32 cellular contexts compared by ENCODE assay signal in the genomic region with DNA sequence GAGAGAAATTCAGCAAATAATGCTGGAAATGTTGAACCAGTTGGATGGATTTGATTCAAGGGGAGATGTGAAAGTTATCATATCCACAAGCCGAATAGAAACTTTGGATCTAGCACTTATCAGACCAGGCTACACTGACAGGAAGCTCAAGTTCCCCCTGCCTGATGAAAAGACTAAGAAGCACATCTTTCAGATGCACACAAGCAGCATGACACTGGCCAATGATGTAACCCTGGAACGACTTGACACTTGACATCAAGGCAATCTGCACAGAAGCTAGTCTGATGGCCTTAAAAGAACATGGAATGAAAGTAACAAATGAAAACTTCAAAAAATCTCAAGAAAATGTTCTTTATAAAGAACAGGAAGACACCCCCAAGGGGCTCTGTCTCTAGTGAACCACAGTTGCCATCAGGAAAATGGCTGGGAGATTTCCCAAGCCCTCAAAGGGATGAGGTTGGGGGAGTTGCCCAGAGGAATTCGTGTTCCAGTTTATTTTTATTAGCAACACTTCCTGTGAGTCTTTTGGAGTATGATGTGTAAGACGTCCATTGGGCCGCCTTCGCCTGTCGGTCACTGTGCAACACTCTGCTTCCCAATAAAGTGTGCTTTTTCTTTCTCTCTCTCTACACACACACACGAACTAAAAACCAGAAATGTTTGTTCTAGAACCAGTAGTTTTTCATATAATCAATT.
DNase-seq lines count a peak whose midpoint lies in the region; ATAC-seq, FAIRE-seq and TF ChIP-seq lines count a peak whose summit lies in the region.
"Had no signal": no experiment of that assay in that cellular context is flagged by ENCODE, and none has a peak within 500 bp of the region (broad histone marks: within the 10 kb centered on the region; RNA-seq: fewer than 3 reads in every experiment).

No MANE protein-coding gene starts in this region.

- H3K36me3 ChIP-seq in astrocyte (ENCODE audit: insufficient read depth, low read length) (no peaks in the 10 kb centered on the region), heart right ventricle (no peaks in the 10 kb centered on the region), WERI-Rb-1 (no peaks in the 10 kb centered on the region)
- H3K36me3 ChIP-seq: esophagus squamous epithelium, lower lobe of right lung, neutrophil had no signal

- peak overlapping the region; percentile 21 for H3K4me2 ChIP-seq in astrocyte (ENCODE audit: low read length)
- H3K4me2 ChIP-seq: smooth muscle cell had no signal

- TF ChIP-seq CTCF in astrocyte (IDR thresholded peaks at IDR 0.05; ENCODE audit: insufficient read depth, low read depth, low read length) (no peak), heart right ventricle (IDR thresholded peaks at IDR 0.05) (no peak), WERI-Rb-1 (IDR thresholded peaks at IDR 0.05; ENCODE audit: low read depth, low read length) (no peak)

- no peak overlapping the region for H3K4me3 Mint-ChIP-seq in astrocyte (ENCODE audit: unreplicated experiment)
- H3K4me3 Mint-ChIP-seq in activated CD4-positive, alpha-beta T cell treated with anti-CD3 and anti-CD28 coated beads, Interleukin-2, amount 10 ng/mL, durations not matched to agents 24 days and 14 days = no peak overlapping the region
- H3K4me3 Mint-ChIP-seq: activated CD4-positive, alpha-beta T cell treated with anti-CD3 and anti-CD28 coated beads, Interleukin-2, amount 10 ng/mL, durations not matched to agents 7 days and 5 days; activated naive CD8-positive, alpha-beta T cell; effector memory CD8-positive, alpha-beta T cell had no signal

- no peaks in the 10 kb centered on the region for H3K79me2 ChIP-seq in astrocyte (ENCODE audit: insufficient read depth, low read length)

- no peak for FAIRE-seq in astrocyte (lab: Jason Lieb, UNC)
- FAIRE-seq in urothelium cell line (lab: Jason Lieb, UNC) = peak; percentile 68
- FAIRE-seq: colon, GM12891 had no signal

- H3K27me3 ChIP-seq in astrocyte (ENCODE audit: insufficient read depth, low read length) (no peaks in the 10 kb centered on the region), heart right ventricle (peaks cover 0 to 40% (median 13%) of the 10 kb centered on the region in 7 donors), WERI-Rb-1 (ENCODE audit: insufficient read depth, low read depth, severe bottlenecking) (peaks cover 66% of the 10 kb centered on the region)

- intact Hi-C loops in heart right ventricle (cut with DNase I) = no loop called here
- intact Hi-C loops in activated CD4-positive, alpha-beta T cell treated with anti-CD3 and anti-CD28 coated beads, Interleukin-2, amount 10 ng/mL, durations not matched to agents 24 days and 14 days (cut with micrococcal nuclease) = no loop called here

- H3K9ac ChIP-seq in astrocyte (ENCODE audit: low read length) = no peak overlapping the region

- peak in 7 of 8 donors; percentile 56 to 82 (median 68) for ATAC-seq in heart right ventricle
- ATAC-seq: effector memory CD8-positive, alpha-beta T cell; HCT116; lower lobe of right lung; stimulated activated naive CD8-positive, alpha-beta T cell treated with anti-CD3 and anti-CD28 coated beads, Interleukin-15, Interleukin-2, amounts not matched to agents 100 U/mL and 50 U/mL, for 24 hours had no signal

- H3K4me1 Mint-ChIP-seq in astrocyte (ENCODE audit: low read depth, unreplicated experiment) = no peaks in the 10 kb centered on the region
- no peaks in the 10 kb centered on the region for H3K4me1 Mint-ChIP-seq in activated CD4-positive, alpha-beta T cell treated with anti-CD3 and anti-CD28 coated beads, Interleukin-2, amount 10 ng/mL, durations not matched to agents 24 days and 14 days
- H3K4me1 Mint-ChIP-seq: activated CD4-positive, alpha-beta T cell treated with anti-CD3 and anti-CD28 coated beads, Interleukin-2, amount 10 ng/mL, durations not matched to agents 7 days and 5 days had no signal

- H3K27ac ChIP-seq in astrocyte (ENCODE audit: low read depth, low read length) (no peak overlapping the region), heart right ventricle (peak overlapping the region in 2 of 10 donors; percentile 5 to 27), WERI-Rb-1 (no peak overlapping the region)
- H3K27ac ChIP-seq: 22Rv1, lower lobe of right lung, neutrophil, psoas muscle had no signal

- H3K9me3 Mint-ChIP-seq in astrocyte (ENCODE audit: unreplicated experiment) = peaks cover 5% of the 10 kb centered on the region
- H3K9me3 Mint-ChIP-seq in activated CD4-positive, alpha-beta T cell treated with anti-CD3 and anti-CD28 coated beads, Interleukin-2, amount 10 ng/mL, durations not matched to agents 24 days and 14 days = no peaks in the 10 kb centered on the region
- H3K9me3 Mint-ChIP-seq: activated CD4-positive, alpha-beta T cell treated with anti-CD3 and anti-CD28 coated beads, Interleukin-2, amount 10 ng/mL, durations not matched to agents 7 days and 5 days; activated T-helper 2 cell treated with anti-CD3 and anti-CD28 coated beads, Interferon-gamma antibody, Interleukin-2, Interleukin-4, amounts not matched to agents 10 μg/mL and 5 μg/mL and 100 μg/mL, durations not matched to agents 14 hours and 24 hours and 36 hours; effector memory CD8-positive, alpha-beta T cell had no signal

- peaks cover 30% of the 10 kb centered on the region for H3K27me3 Mint-ChIP-seq in astrocyte (ENCODE audit: low read depth, unreplicated experiment)
- H3K27me3 Mint-ChIP-seq in activated CD4-positive, alpha-beta T cell treated with anti-CD3 and anti-CD28 coated beads, Interleukin-2, amount 10 ng/mL, durations not matched to agents 24 days and 14 days = peaks cover 3% of the 10 kb centered on the region

- DNase-seq in NCI-H2196 (lab: John Stamatoyannopoulos, UW; ENCODE audit: unreplicated experiment) (peak; percentile 2), NCI-H2196 treated with DMSO at 0.1 percent for 48 hours (lab: John Stamatoyannopoulos, UW; ENCODE audit: unreplicated experiment) (no peak), astrocyte (ENCODE audit: low read depth) (no peak), heart right ventricle (peak in 1 of 2 donors; percentile 18), urothelium cell line (ENCODE audit: low spot score) (no peak), WERI-Rb-1 (no peak), SIG-M5 treated with dmso at 0.1 percent for 504 hours (lab: John Stamatoyannopoulos, UW; ENCODE audit: unreplicated experiment) (no peak)
- DNase-seq in activated CD4-positive, alpha-beta T cell treated with anti-CD3 and anti-CD28 coated beads, Interleukin-2, amount 10 ng/mL, durations not matched to agents 24 days and 14 days = no peak
- DNase-seq: activated CD4-positive, alpha-beta T cell treated with anti-CD3 and anti-CD28 coated beads, Interleukin-2, amount 10 ng/mL, durations not matched to agents 7 days and 5 days; AML-193; effector memory CD8-positive, alpha-beta T cell; esophagus squamous epithelium; glutamatergic neuron; KBM-7; lower lobe of right lung; MV-4-11; NCI-H1694; NCI-H2171; NCI-H748 treated with DMSO at 0.1 percent for 48 hours; psoas muscle; SIG-M5; stimulated activated CD4-positive, alpha-beta T cell treated with anti-CD3 and anti-CD28 coated beads, Interleukin-4, amount 100 ng/mL, for 1 hour; stimulated activated naive CD8-positive, alpha-beta T cell treated with anti-CD3 and anti-CD28 coated beads, Interleukin-15, Interleukin-2, amounts not matched to agents 100 U/mL and 50 U/mL, for 24 hours; T-helper 1 cell had no signal

- H3K9me3 ChIP-seq in astrocyte (ENCODE audit: insufficient read depth, low read depth, low read length) (no peaks in the 10 kb centered on the region), heart right ventricle (no peaks in the 10 kb centered on the region), WERI-Rb-1 (ENCODE audit: severe bottlenecking) (no peaks in the 10 kb centered on the region)
- H3K9me3 ChIP-seq: esophagus squamous epithelium, lower lobe of right lung, neutrophil, psoas muscle had no signal

- H4K20me1 ChIP-seq in astrocyte (ENCODE audit: insufficient read depth, low read length) = no peaks in the 10 kb centered on the region

- H3K4me3 ChIP-seq in astrocyte (ENCODE audit: insufficient read depth, low read depth, low read length) (no peak overlapping the region), heart right ventricle (peak overlapping the region in 1 of 10 donors; percentile 8), WERI-Rb-1 (ENCODE audit: low read depth, low read length) (no peak overlapping the region)
- H3K4me3 ChIP-seq: esophagus squamous epithelium, lower lobe of right lung, psoas muscle, smooth muscle cell had no signal

- 44 to 49% methylated on average over 8 of the region's 8 CpGs for WGBS in heart right ventricle, 2 donors

- H2AFZ ChIP-seq in astrocyte (ENCODE audit: low read depth, low read length) = no peak overlapping the region

- H3K27ac Mint-ChIP-seq in astrocyte (ENCODE audit: unreplicated experiment) = no peak overlapping the region
- H3K27ac Mint-ChIP-seq in activated CD4-positive, alpha-beta T cell treated with anti-CD3 and anti-CD28 coated beads, Interleukin-2, amount 10 ng/mL, durations not matched to agents 24 days and 14 days = no peak overlapping the region
- H3K27ac Mint-ChIP-seq: activated CD4-positive, alpha-beta T cell treated with anti-CD3 and anti-CD28 coated beads, Interleukin-2, amount 10 ng/mL, durations not matched to agents 7 days and 5 days; activated naive CD8-positive, alpha-beta T cell; activated T-helper 2 cell treated with anti-CD3 and anti-CD28 coated beads, Interferon-gamma antibody, Interleukin-2, Interleukin-4, amounts not matched to agents 10 μg/mL and 5 μg/mL and 100 μg/mL, durations not matched to agents 14 hours and 24 hours and 36 hours; effector memory CD8-positive, alpha-beta T cell had no signal

- H3K4me1 ChIP-seq in astrocyte (ENCODE audit: insufficient read depth, low read length) (no peaks in the 10 kb centered on the region), heart right ventricle (peaks cover 0 to 5% (median 0%) of the 10 kb centered on the region in 9 donors)
- H3K4me1 ChIP-seq: esophagus squamous epithelium, lower lobe of right lung, psoas muscle had no signal

- H3K36me3 Mint-ChIP-seq in astrocyte (ENCODE audit: low read depth, unreplicated experiment) = no peaks in the 10 kb centered on the region
- H3K36me3 Mint-ChIP-seq in activated CD4-positive, alpha-beta T cell treated with anti-CD3 and anti-CD28 coated beads, Interleukin-2, amount 10 ng/mL, durations not matched to agents 24 days and 14 days (ENCODE audit: low read depth) = no peaks in the 10 kb centered on the region
- H3K36me3 Mint-ChIP-seq: activated naive CD8-positive, alpha-beta T cell had no signal
